In the genomic region with DNA sequence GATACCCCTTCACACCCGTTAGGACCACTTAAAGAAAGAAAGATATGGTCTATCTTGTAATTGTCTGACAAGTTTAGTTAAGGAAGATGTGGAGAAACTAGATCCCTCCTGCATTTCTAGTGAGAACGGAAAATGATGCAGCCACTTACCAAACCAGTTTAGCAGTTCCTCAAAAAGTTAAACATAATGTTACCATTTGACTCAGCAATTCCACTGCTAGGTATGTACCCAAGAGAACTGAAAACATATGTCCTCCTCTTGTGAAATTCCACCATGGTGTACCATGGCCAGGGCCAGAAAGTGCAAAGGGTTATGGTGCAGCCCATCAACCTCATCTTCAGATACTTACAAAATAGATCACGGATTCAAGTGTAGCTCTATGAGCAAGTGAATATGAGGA, we compare ENCODE assay signal across 10 cellular contexts.
A peak's percentile ranks its signal among the peaks of the same experiment; 100 is the strongest.
DNase-seq lines count a peak whose midpoint lies in the region; ATAC-seq and TF ChIP-seq lines count a peak whose summit lies in the region.
"Had no signal": no experiment of that assay in that cellular context is flagged by ENCODE, and none has a peak within 500 bp of the region (broad histone marks: within the 10 kb centered on the region; RNA-seq: fewer than 3 reads in every experiment).

No MANE protein-coding gene starts in this region.

- peaks cover 0 to 17% (median 7%) of the 10 kb centered on the region in 6 donors for H3K4me1 ChIP-seq in spleen

- TF ChIP-seq CTCF in spleen (IDR thresholded peaks at IDR 0.05 in 8 of 11, conservative IDR thresholded peaks at IDR 0.05 in 3 of 11) (no peak), endothelial cell (IDR thresholded peaks at IDR 0.05; ENCODE audit: unreplicated experiment) (no peak)

- H3K4me3 Mint-ChIP-seq in endothelial cell (ENCODE audit: unreplicated experiment), result no peak overlapping the region
- H3K4me3 Mint-ChIP-seq: activated T-helper 17 cell treated with anti-CD3 and anti-CD28 coated beads, Interleukin-2, amount 50 U/mL, for 72 hours had no signal

- no peaks in the 10 kb centered on the region for H3K4me1 Mint-ChIP-seq in endothelial cell (ENCODE audit: unreplicated experiment)

- peak; percentile 42 for ATAC-seq in GM19351 (IDR thresholded peaks at IDR 0.05; ENCODE audit: unreplicated experiment)
- peak; percentile 42 for ATAC-seq in HG03103 (IDR thresholded peaks at IDR 0.05; ENCODE audit: low read depth, unreplicated experiment)
- no peak for ATAC-seq in GM18870 (IDR thresholded peaks at IDR 0.05; ENCODE audit: unreplicated experiment)
- ATAC-seq: activated T-helper 17 cell treated with anti-CD3 and anti-CD28 coated beads, Interleukin-2, amount 50 U/mL, for 72 hours had no signal

- no peak overlapping the region for H3K4me3 ChIP-seq in spleen

- peak overlapping the region in 5 of 8 donors; percentile 26 to 74 (median 65) for H3K27ac ChIP-seq in spleen

- DNase-seq in SKM-1 treated with dmso at 0.1 percent for 144 hours (lab: John Stamatoyannopoulos, UW; ENCODE audit: unreplicated experiment), result peak; percentile 67
- no peak for DNase-seq in spleen
- no peak for DNase-seq in endothelial cell (ENCODE audit: low spot score)
- no peak for DNase-seq in activated naive CD4-positive, alpha-beta T cell treated with Interleukin-2 at 50 U/mL for 16 hours
- DNase-seq: DMS79, NCI-H1105 had no signal

- H3K9me3 ChIP-seq in spleen, result no peaks in the 10 kb centered on the region

- no peaks in the 10 kb centered on the region for H3K27me3 ChIP-seq in spleen (replicated peaks in 1 of 7)

- intact Hi-C loops in spleen (cut with DNase I; ENCODE audit: low total_unique reads), result no loop called here

- H3K27ac Mint-ChIP-seq in endothelial cell (ENCODE audit: unreplicated experiment), result no peak overlapping the region
- H3K27ac Mint-ChIP-seq: activated T-helper 17 cell treated with anti-CD3 and anti-CD28 coated beads, Interleukin-2, amount 50 U/mL, for 72 hours had no signal

- H3K27me3 Mint-ChIP-seq in endothelial cell (ENCODE audit: unreplicated experiment), result no peaks in the 10 kb centered on the region
- H3K27me3 Mint-ChIP-seq: activated T-helper 17 cell treated with anti-CD3 and anti-CD28 coated beads, Interleukin-2, amount 50 U/mL, for 72 hours had no signal

- H3K9me3 Mint-ChIP-seq in endothelial cell (ENCODE audit: unreplicated experiment), result no peaks in the 10 kb centered on the region

- H3K36me3 Mint-ChIP-seq in endothelial cell (ENCODE audit: low read depth, unreplicated experiment), result no peaks in the 10 kb centered on the region

- H3K36me3 ChIP-seq in spleen, result no peaks in the 10 kb centered on the region

- TF ChIP-seq POLR2A in spleen (IDR thresholded peaks at IDR 0.05), result no peak

- WGBS in spleen, 5 donors, result 59 to 73% (median 60%) methylated on average over 3 of the region's 3 CpGs
